Comparison of ENCODE assay signal across 22 cellular contexts in genomic region chr4:30495261-30496050, GRCh38.
"Had no signal": no experiment of that assay in that cellular context is flagged by ENCODE, and none has a peak within 500 bp of the region (broad histone marks: within the 10 kb centered on the region; RNA-seq: fewer than 3 reads in every experiment).

No MANE protein-coding gene starts in this region.

- H3K4me2 ChIP-seq: hepatocyte had no signal

- H3K27me3 ChIP-seq: esophagus squamous epithelium, hepatocyte, neutrophil, tibial artery, upper lobe of right lung had no signal

- H3K4me1 ChIP-seq: esophagus squamous epithelium, upper lobe of right lung had no signal

- H3K79me2 ChIP-seq: hepatocyte had no signal

- H3K4me3 ChIP-seq: esophagus squamous epithelium, hepatocyte, lung, tibial artery, upper lobe of right lung had no signal

- DNase-seq: cerebellar nuclear complex; effector memory CD8-positive, alpha-beta T cell; esophagus squamous epithelium; foreskin fibroblast; left colon; left ventricle myocardium superior; mesenchymal stem cell; naive B cell; nephron progenitor cell; small intestine; stimulated activated CD4-positive, alpha-beta T cell treated with anti-CD3 and anti-CD28 coated beads, Interleukin-12 subunit alpha, Interleukin-12 subunit beta, amount 100 ng/mL, for 4 hours; stimulated activated CD4-positive, alpha-beta T cell treated with anti-CD3 and anti-CD28 coated beads, Interleukin-2, amount 100 ng/mL, for 48 hours; stimulated activated CD8-positive, alpha-beta memory T cell treated with anti-CD3 and anti-CD28 coated beads, Interleukin-4, amount 100 ng/mL, for 48 hours; stimulated activated naive CD8-positive, alpha-beta T cell treated with anti-CD3 and anti-CD28 coated beads, Interleukin-15, Interleukin-2, amounts not matched to agents 100 U/mL and 50 U/mL, for 24 hours; tibial artery; upper lobe of right lung had no signal

- FAIRE-seq: colon had no signal

- H3K27ac ChIP-seq: esophagus squamous epithelium, hepatocyte, neutrophil, tibial artery, upper lobe of right lung had no signal

- ATAC-seq: effector memory CD8-positive, alpha-beta T cell; left colon; left ventricle myocardium superior; sciatic nerve; stimulated activated effector memory CD8-positive, alpha-beta T cell treated with anti-CD3 and anti-CD28 coated beads, Interleukin-12 subunit alpha, Interleukin-12 subunit beta, amount 100 ng/mL, for 72 hours; stimulated activated naive CD8-positive, alpha-beta T cell treated with anti-CD3 and anti-CD28 coated beads, Interleukin-15, Interleukin-2, amounts not matched to agents 100 U/mL and 50 U/mL, for 24 hours; upper lobe of right lung had no signal

- H3K36me3 ChIP-seq: esophagus squamous epithelium, neutrophil, tibial artery, upper lobe of right lung had no signal

- H2AFZ ChIP-seq: hepatocyte had no signal

- H3K9me3 ChIP-seq: esophagus squamous epithelium, neutrophil, tibial artery, upper lobe of right lung had no signal
